ENCODE assay signal across 16 cellular contexts in genomic region chr14:102902523-102903247, GRCh38. TPM values are rescaled to one million over a fixed set of nuclear protein-coding genes. Genes with fewer than 3 reads are reported as not detected.
DNase-seq lines count a peak whose midpoint lies in the region; ATAC-seq and TF ChIP-seq lines count a peak whose summit lies in the region.
"Had no signal": no experiment of that assay in that cellular context is flagged by ENCODE, and none has a peak within 500 bp of the region (broad histone marks: within the 10 kb centered on the region; RNA-seq: fewer than 3 reads in every experiment).

No MANE protein-coding gene starts in this region.

- H3K4me1 ChIP-seq in MM.1S (ENCODE audit: low read length) = peaks cover 22% of the 10 kb centered on the region
- no peaks in the 10 kb centered on the region for H3K4me1 ChIP-seq in BE2C
- H3K4me1 ChIP-seq: stomach had no signal

- DNase-seq in activated effector memory CD4-positive, alpha-beta T cell treated with anti-CD3 and anti-CD28 coated beads, Interleukin-2, amount 50 U/mL, for 16 hours = peak; percentile 58
- no peak for DNase-seq in activated effector memory CD4-positive, alpha-beta T cell treated with Interleukin-2 at 50 U/mL for 16 hours
- no peak for DNase-seq in MM.1S
- DNase-seq in activated naive CD8-positive, alpha-beta T cell treated with anti-CD3 and anti-CD28 coated beads, Interleukin-2, amount 50 U/mL, for 24 hours = no peak
- no peak for DNase-seq in stimulated activated naive B cell treated with anti-CD40 and anti-IgM and Interleukin-4, amounts not matched to agents 10 μg/mL and 1 μg/mL and 100 μg/mL, for 72 hours
- DNase-seq in GF-D8 (lab: John Stamatoyannopoulos, UW) = no peak
- no peak for DNase-seq in BE2C
- DNase-seq: brain microvascular endothelial cell; NCI-H1930; stimulated activated CD4-positive, alpha-beta T cell treated with anti-CD3 and anti-CD28 coated beads, Interleukin-2, amount 100 ng/mL, for 48 hours; stomach; T1000 had no signal

- H3K4me3 Mint-ChIP-seq in activated naive CD8-positive, alpha-beta T cell treated with anti-CD3 and anti-CD28 coated beads, Interleukin-2, amount 50 U/mL, for 24 hours = no peak overlapping the region
- H3K4me3 Mint-ChIP-seq in stimulated activated naive B cell treated with anti-CD40 and anti-IgM and Interleukin-4, amounts not matched to agents 10 μg/mL and 1 μg/mL and 100 μg/mL, for 72 hours = peak overlapping the region in 1 of 2 donors; percentile 74
- H3K4me3 Mint-ChIP-seq: CD14-positive monocyte had no signal

- no peak for TF ChIP-seq CTCF in MM.1S (IDR thresholded peaks at IDR 0.05; ENCODE audit: low read length)
- TF ChIP-seq CTCF in BE2C (IDR thresholded peaks at IDR 0.05; ENCODE audit: low read depth, low read length) = no peak

- no peak for ATAC-seq in activated naive CD8-positive, alpha-beta T cell treated with anti-CD3 and anti-CD28 coated beads, Interleukin-2, amount 50 U/mL, for 24 hours
- no peak for ATAC-seq in stimulated activated naive B cell treated with anti-CD40 and anti-IgM and Interleukin-4, amounts not matched to agents 10 μg/mL and 1 μg/mL and 100 μg/mL, for 72 hours (replicated peaks)
- ATAC-seq in HG03520 (IDR thresholded peaks at IDR 0.05; ENCODE audit: unreplicated experiment) = no peak
- ATAC-seq: K562, Panc1 had no signal

- H3K27ac Mint-ChIP-seq in activated naive CD8-positive, alpha-beta T cell treated with anti-CD3 and anti-CD28 coated beads, Interleukin-2, amount 50 U/mL, for 24 hours = peak overlapping the region; percentile 47
- peak overlapping the region; percentile 96 for H3K27ac Mint-ChIP-seq in stimulated activated naive B cell treated with anti-CD40 and anti-IgM and Interleukin-4, amounts not matched to agents 10 μg/mL and 1 μg/mL and 100 μg/mL, for 72 hours

- peaks cover 38% of the 10 kb centered on the region for H3K36me3 Mint-ChIP-seq in activated naive CD8-positive, alpha-beta T cell treated with anti-CD3 and anti-CD28 coated beads, Interleukin-2, amount 50 U/mL, for 24 hours (ENCODE audit: low read depth)
- peaks cover 62 to 70% of the 10 kb centered on the region in 2 donors for H3K36me3 Mint-ChIP-seq in stimulated activated naive B cell treated with anti-CD40 and anti-IgM and Interleukin-4, amounts not matched to agents 10 μg/mL and 1 μg/mL and 100 μg/mL, for 72 hours

- H4K20me1 ChIP-seq in MM.1S (ENCODE audit: insufficient read depth, low read length) = no peaks in the 10 kb centered on the region

- H3F3A ChIP-seq in MM.1S (ENCODE audit: insufficient read depth, low read length) = peaks cover 18% of the 10 kb centered on the region

- no peak overlapping the region for H2AFZ ChIP-seq in MM.1S (ENCODE audit: low read length)

- H3K27me3 ChIP-seq in MM.1S (replicated peaks; ENCODE audit: insufficient read depth, low read length) (no peaks in the 10 kb centered on the region), BE2C (no peaks in the 10 kb centered on the region)
- H3K27me3 ChIP-seq: brain microvascular endothelial cell, stomach had no signal

- peaks cover 10% of the 10 kb centered on the region for H3K79me2 ChIP-seq in MM.1S (ENCODE audit: low read length)

- no peaks in the 10 kb centered on the region for H3K9me3 Mint-ChIP-seq in activated naive CD8-positive, alpha-beta T cell treated with anti-CD3 and anti-CD28 coated beads, Interleukin-2, amount 50 U/mL, for 24 hours
- no peaks in the 10 kb centered on the region for H3K9me3 Mint-ChIP-seq in stimulated activated naive B cell treated with anti-CD40 and anti-IgM and Interleukin-4, amounts not matched to agents 10 μg/mL and 1 μg/mL and 100 μg/mL, for 72 hours

- peak overlapping the region; percentile 41; the same call in 1 of the 2 replicates for H3K9ac ChIP-seq in MM.1S (ENCODE audit: low read length)

- H3K27me3 Mint-ChIP-seq in activated naive CD8-positive, alpha-beta T cell treated with anti-CD3 and anti-CD28 coated beads, Interleukin-2, amount 50 U/mL, for 24 hours = no peaks in the 10 kb centered on the region
- no peaks in the 10 kb centered on the region for H3K27me3 Mint-ChIP-seq in stimulated activated naive B cell treated with anti-CD40 and anti-IgM and Interleukin-4, amounts not matched to agents 10 μg/mL and 1 μg/mL and 100 μg/mL, for 72 hours

- H3K4me3 ChIP-seq in MM.1S (ENCODE audit: low read length) (no peak overlapping the region), BE2C (ENCODE audit: low read depth, low read length) (no peak overlapping the region)
- H3K4me3 ChIP-seq: K562, stomach had no signal

- peaks cover 31% of the 10 kb centered on the region for H3K4me1 Mint-ChIP-seq in activated naive CD8-positive, alpha-beta T cell treated with anti-CD3 and anti-CD28 coated beads, Interleukin-2, amount 50 U/mL, for 24 hours
- H3K4me1 Mint-ChIP-seq in stimulated activated naive B cell treated with anti-CD40 and anti-IgM and Interleukin-4, amounts not matched to agents 10 μg/mL and 1 μg/mL and 100 μg/mL, for 72 hours = peaks cover 48 to 68% of the 10 kb centered on the region in 2 donors

- H3K36me3 ChIP-seq in MM.1S (replicated peaks; ENCODE audit: insufficient read depth, low read length) = no peaks in the 10 kb centered on the region
- peaks cover 12% of the 10 kb centered on the region for H3K36me3 ChIP-seq in BE2C

- H3K4me2 ChIP-seq in MM.1S (ENCODE audit: low read depth, low read length) = peak overlapping the region; percentile 87; the same call in 1 of the 2 replicates

- H3K9me3 ChIP-seq in MM.1S (replicated peaks; ENCODE audit: insufficient read depth, low read length) (no peaks in the 10 kb centered on the region), BE2C (no peaks in the 10 kb centered on the region)
- H3K9me3 ChIP-seq: stomach had no signal

- no peaks in the 10 kb centered on the region for H3K9me2 ChIP-seq in MM.1S (replicated peaks; ENCODE audit: insufficient read depth, low read length)

- peak overlapping the region; percentile 96 for H3K27ac ChIP-seq in MM.1S (ENCODE audit: low read length)
- H3K27ac ChIP-seq: brain microvascular endothelial cell had no signal

RNA-seq across cellular contexts. Expression of gene AMN, which starts 19.8 kb away (rescaled TPM):
- 1.2 TPM for polyA plus RNA-seq in BE2C (2012; ENCODE audit: insufficient read depth, insufficient read length, low read depth)
- polyA plus RNA-seq: CD14-positive monocyte, K562 had no signal
